ENCODE assay signal across 8 cellular contexts in the genomic region with DNA sequence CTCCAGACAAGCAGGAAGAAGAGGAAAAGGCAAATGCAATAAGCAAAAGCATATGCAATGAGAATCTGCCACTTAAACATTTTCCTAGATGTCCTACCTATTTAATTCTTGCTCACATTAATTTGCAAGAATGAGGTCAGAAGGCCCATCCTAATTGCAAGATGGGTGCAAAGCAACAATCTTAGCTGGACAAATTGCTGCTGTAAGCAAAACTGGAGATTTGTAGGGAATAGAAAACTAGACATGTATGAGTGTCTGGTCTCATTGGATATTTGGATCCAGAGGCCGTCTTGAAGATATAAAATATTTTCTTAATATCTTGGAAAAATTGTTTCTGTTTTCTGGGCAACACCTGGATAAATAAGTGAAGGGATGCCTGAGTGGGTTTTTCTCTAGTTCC.
"Had no signal": no experiment of that assay in that cellular context is flagged by ENCODE, and none has a peak within 500 bp of the region (broad histone marks: within the 10 kb centered on the region; RNA-seq: fewer than 3 reads in every experiment).

No MANE protein-coding gene starts in this region.

- DNase-seq: GDM1, GF-D8 had no signal

- ATAC-seq: GM12878 had no signal

- H3K4me3 ChIP-seq: GM12878 had no signal

- FAIRE-seq: G401.6, GM12878, GM12891, GM12892, GM18507, GM19239 had no signal
